8 cellular contexts compared by ENCODE assay signal in genomic region chr14:63852271-63852816, GRCh38. TPM values are rescaled to one million over a fixed set of nuclear protein-coding genes. Genes with fewer than 3 reads are reported as not detected.
A peak's percentile ranks its signal among the peaks of the same experiment; 100 is the strongest.
DNase-seq lines count a peak whose midpoint lies in the region; ATAC-seq and TF ChIP-seq lines count a peak whose summit lies in the region.

No MANE protein-coding gene starts in this region.

- H3K4me3 ChIP-seq in WI38 (ENCODE audit: low read depth, low read length) (peak overlapping the region; percentile 71), hepatocyte (peak overlapping the region; percentile 94), smooth muscle cell (peak overlapping the region; percentile 90)

- peak; percentile 2 for ATAC-seq in HG03432 (IDR thresholded peaks at IDR 0.05; ENCODE audit: unreplicated experiment)
- ATAC-seq in HG03439 (IDR thresholded peaks at IDR 0.05; ENCODE audit: unreplicated experiment) = no peak
- ATAC-seq in activated CD4-positive, CD25-positive, alpha-beta regulatory T cell treated with anti-CD3 and anti-CD28 coated beads, Interleukin-2, amount 50 U/mL, for 24 hours = no peak

- H3K79me2 ChIP-seq in hepatocyte (peaks cover 31% of the 10 kb centered on the region), smooth muscle cell (ENCODE audit: low read depth) (peaks cover 4% of the 10 kb centered on the region)

- no peak overlapping the region for H3K9ac ChIP-seq in smooth muscle cell (ENCODE audit: low read depth)

- H3K9me2 ChIP-seq in hepatocyte (replicated peaks; ENCODE audit: insufficient read depth) = no peaks in the 10 kb centered on the region

- H2AFZ ChIP-seq in hepatocyte = peak overlapping the region; percentile 100
- peak overlapping the region; percentile 85 for H2AFZ ChIP-seq in smooth muscle cell (ENCODE audit: low read depth)

- WGBS in hepatocyte (ENCODE audit: low lambda C conversion rate, missing lambda C conversion rate) = 9% methylated on average over 18 of the region's 18 CpGs
- whole genome bisulfite sequencing in smooth muscle cell (ENCODE audit: low lambda C conversion rate) = 12% methylated on average over 18 of the region's 18 CpGs

- no peak for TF ChIP-seq CTCF in WI38 (IDR thresholded peaks at IDR 0.05; ENCODE audit: low read depth, low read length)
- no peak for TF ChIP-seq CTCF in hepatocyte (IDR thresholded peaks at IDR 0.05; ENCODE audit: poor library complexity)
- TF ChIP-seq CTCF in smooth muscle cell (IDR thresholded peaks at IDR 0.05; ENCODE audit: borderline replicate concordance, insufficient read depth, poor library complexity, severe bottlenecking) = no peak

- H3K9me3 ChIP-seq in hepatocyte (ENCODE audit: low read depth) (no peaks in the 10 kb centered on the region), smooth muscle cell (replicated peaks; ENCODE audit: low read depth) (no peaks in the 10 kb centered on the region)

- DNase-seq in NCI-H1694 treated with DMSO at 0.1 percent for 48 hours (lab: John Stamatoyannopoulos, UW) = peak; percentile 71
- DNase-seq in NCI-H1694 (lab: John Stamatoyannopoulos, UW) = no peak
- DNase-seq in hepatocyte (ENCODE audit: low spot score) = no peak
- no peak for DNase-seq in smooth muscle cell (lab: John Stamatoyannopoulos, UW; ENCODE audit: unreplicated experiment)

- peak overlapping the region; percentile 86 for H3K27ac ChIP-seq in hepatocyte
- H3K27ac ChIP-seq in smooth muscle cell (ENCODE audit: low read depth) = no peak overlapping the region

- no peaks in the 10 kb centered on the region for H4K20me1 ChIP-seq in hepatocyte (ENCODE audit: insufficient read depth, poor library complexity, severe bottlenecking)
- H4K20me1 ChIP-seq in smooth muscle cell (ENCODE audit: low read depth) = peaks cover 2% of the 10 kb centered on the region

- H3F3A ChIP-seq in smooth muscle cell (ENCODE audit: low read depth) = no peaks in the 10 kb centered on the region

- H3K27me3 ChIP-seq in hepatocyte = no peaks in the 10 kb centered on the region
- H3K27me3 ChIP-seq in smooth muscle cell (ENCODE audit: low read depth) = peaks cover 6% of the 10 kb centered on the region

- H3K36me3 ChIP-seq in hepatocyte (replicated peaks; ENCODE audit: insufficient read depth, low read depth) = no peaks in the 10 kb centered on the region
- no peaks in the 10 kb centered on the region for H3K36me3 ChIP-seq in smooth muscle cell (ENCODE audit: low read depth)

- peak overlapping the region; percentile 96 for H3K4me2 ChIP-seq in hepatocyte
- peak overlapping the region; percentile 92 for H3K4me2 ChIP-seq in smooth muscle cell

- no peaks in the 10 kb centered on the region for H3K4me1 ChIP-seq in hepatocyte (ENCODE audit: insufficient read depth)
- peaks cover 11% of the 10 kb centered on the region for H3K4me1 ChIP-seq in smooth muscle cell (ENCODE audit: low read depth)

RNA-seq across cellular contexts. Expression of gene SYNE2, which starts 0.5 kb away (rescaled TPM):
- 58.6 and 59.8 TPM in 2 replicates for total RNA-seq in hepatocyte
- 21.0 and 24.5 TPM in 2 replicates for polyA plus RNA-seq in hepatocyte
- 20.9 and 26.6 TPM in 2 replicates for total RNA-seq in smooth muscle cell
- 4.8 and 7.2 TPM in 2 replicates for polyA plus RNA-seq in smooth muscle cell
